Comparison of ENCODE assay signal across 17 cellular contexts in genomic region chr17:50207792-50208567, GRCh38. TPM values are rescaled to one million over a fixed set of nuclear protein-coding genes. Genes with fewer than 3 reads are reported as not detected.
DNase-seq lines count a peak whose midpoint lies in the region; ATAC-seq, FAIRE-seq and TF ChIP-seq lines count a peak whose summit lies in the region.
"Had no signal": no experiment of that assay in that cellular context is flagged by ENCODE, and none has a peak within 500 bp of the region (broad histone marks: within the 10 kb centered on the region; RNA-seq: fewer than 3 reads in every experiment).

No MANE protein-coding gene starts in this region.

- H3K4me2 ChIP-seq in H1 (ENCODE audit: insufficient read depth in 1 of 2, low read depth in 2 of 2, low read length in 2 of 2): peak overlapping the region; percentile 22 to 35; a peak in 2 of 4 replicates

- no peak for FAIRE-seq in H1 (lab: Jason Lieb, UNC)
- FAIRE-seq: A549 had no signal

- CTCF ChIA-PET in MCF 10A (lab: Yijun Ruan, JAX): interaction anchor here (0.7 to 2.9 kb wide), 3 partner anchors 8 to 99 kb away, joined by 3 to 15 read pairs (median 10); no protein-coding TSS in a partner anchor
- CTCF ChIA-PET in H1 (lab: Charles Lee; ENCODE audit: partially characterized antibody): interaction anchor here (0.7 to 24.4 kb wide), 7 partner anchors 3 to 73 kb away, joined by 3 to 1349 read pairs (median 145); partner anchors contain the start of genes COL1A1 and TMEM92

- peak overlapping the region; percentile 55 for H3K4ac ChIP-seq in H1 (replicated peaks; ENCODE audit: insufficient read length, low read depth, low read length)

- no peak for ATAC-seq in GM21423 (IDR thresholded peaks at IDR 0.05; ENCODE audit: unreplicated experiment)
- ATAC-seq: A549; CD8-positive, alpha-beta T cell had no signal

- peak overlapping the region; percentile 46 for H2BK15ac ChIP-seq in H1 (ENCODE audit: low read length)

- intact Hi-C loops in breast epithelium (cut with DNase I; ENCODE audit: low total_unique reads) (loop anchor here (5.0 kb wide), 1 partner anchor 74 kb away; no protein-coding TSS in a partner anchor), MCF 10A (cut with micrococcal nuclease) (no loop called here)

- TF ChIP-seq EP300 in H1 (IDR thresholded peaks at IDR 0.05; ENCODE audit: borderline replicate concordance in 1 of 2, low read depth in 2 of 2, low read length in 2 of 2) (no peak), tibial nerve (IDR thresholded peaks at IDR 0.05) (no peak)

- H2AK5ac ChIP-seq in H1 (ENCODE audit: low read depth, low read length): peak overlapping the region; percentile 95; the same call in 1 of the 2 replicates

- peak overlapping the region; percentile 1 for H3K14ac ChIP-seq in H1 (ENCODE audit: insufficient read length)

- POLR2A ChIA-PET in MCF 10A (lab: Yijun Ruan, JAX) (no interaction called here), H1 (lab: Charles Lee; ENCODE audit: partially characterized antibody) (interaction anchor here (0.6 to 1.5 kb wide), 4 partner anchors 12 to 123 kb away, joined by 3 to 4 read pairs (median 3); no protein-coding TSS in a partner anchor)

- H2BK120ac ChIP-seq in H1 (replicated peaks; ENCODE audit: low read depth, low read length): peak overlapping the region; percentile 76

- TF ChIP-seq CTCF in breast epithelium (IDR thresholded peaks at IDR 0.05) (no peak), MCF 10A (IDR thresholded peaks at IDR 0.05; ENCODE audit: unreplicated experiment) (no peak), H1 (IDR thresholded peaks at IDR 0.05; ENCODE audit: control extremely low read depth in 1 of 3, insufficient read depth in 1 of 3, low read depth in 1 of 3, low read length in 3 of 3) (no peak), nephron progenitor cell (IDR thresholded peaks at IDR 0.05) (no peak), tibial nerve (IDR thresholded peaks at IDR 0.05) (no peak)

- H3K27me3 ChIP-seq in breast epithelium (peaks cover 0 to 2% of the 10 kb centered on the region in 2 donors), H1 (replicated peaks in 1 of 4; ENCODE audit: control insufficient read depth in 3 of 4, extremely low read depth in 1 of 4, insufficient read depth in 3 of 4, low read length in 3 of 4) (peaks cover 0 to 11% (median 4%) of the 10 kb centered on the region in 4 experiments; a peak in 3 of 7 replicates), tibial nerve (no peaks in the 10 kb centered on the region)

- peak overlapping the region; percentile 58 for H4K5ac ChIP-seq in H1 (ENCODE audit: insufficient read length, low read depth, low read length)

- H3K79me1 ChIP-seq in H1 (ENCODE audit: low read depth, low read length): no peaks in the 10 kb centered on the region

- peaks cover 0 to 7% of the 10 kb centered on the region in 2 donors for H3K4me1 ChIP-seq in breast epithelium
- H3K4me1 ChIP-seq in H1 (replicated peaks in 1 of 4; ENCODE audit: control insufficient read depth in 3 of 4, insufficient read depth in 4 of 4, low read length in 3 of 4): peaks cover 18 to 42% (median 37%) of the 10 kb centered on the region in 4 experiments
- H3K4me1 ChIP-seq in tibial nerve: peaks cover 0 to 94% (median 41%) of the 10 kb centered on the region in 4 donors

- 46% methylated on average over 8 of the region's 8 CpGs; no CpG with 5 or more reads in 1 of the 2 experiments for WGBS in H1 (ENCODE audit: extremely low coverage in 1 of 2, insufficient coverage in 1 of 2, insufficient read length in 1 of 2, insufficient replicate concordance in 2 of 2, low coverage in 1 of 2, low lambda C conversion rate in 2 of 2, missing lambda C conversion rate in 1 of 2), 2 experiments
- WGBS in tibial nerve, 2 donors: 85 to 86% methylated on average over 8 of the region's 8 CpGs

- H2BK20ac ChIP-seq in H1 (ENCODE audit: low read length): peak overlapping the region; percentile 38

- no peak overlapping the region for H3K27ac Mint-ChIP-seq in MCF 10A (ENCODE audit: low read depth, unreplicated experiment)
- H3K27ac Mint-ChIP-seq in nephron progenitor cell: peak overlapping the region; percentile 94
- H3K27ac Mint-ChIP-seq: CD8-positive, alpha-beta T cell; T-helper 2 cell treated with Interferon-gamma antibody and Interleukin-4, amounts not matched to agents 5 μg/mL and 100 μg/mL, for 36 hours had no signal

- no peaks in the 10 kb centered on the region for H3K79me2 ChIP-seq in H1 (ENCODE audit: control insufficient read depth in 1 of 2, insufficient read depth in 2 of 2, low read length in 2 of 2)

- peak overlapping the region; percentile 96; the same call in 1 of the 2 replicates for H2BK5ac ChIP-seq in H1 (ENCODE audit: low read depth, low read length)

- no peaks in the 10 kb centered on the region for H3K9me3 ChIP-seq in breast epithelium
- no peaks in the 10 kb centered on the region for H3K9me3 ChIP-seq in H1 (ENCODE audit: insufficient read depth in 2 of 2, low read depth in 1 of 2, low read length in 1 of 2)
- no peaks in the 10 kb centered on the region for H3K9me3 ChIP-seq in tibial nerve
- H3K9me3 ChIP-seq: A549 had no signal

- peak overlapping the region; percentile 91 for H4K91ac ChIP-seq in H1 (replicated peaks; ENCODE audit: insufficient read length, low read length)

- peak overlapping the region; percentile 4; the same call in 1 of the 2 replicates for H4K8ac ChIP-seq in H1 (ENCODE audit: extremely low read depth, insufficient read depth, low read length)

- no peaks in the 10 kb centered on the region for H4K20me1 ChIP-seq in H1 (replicated peaks in 1 of 2; ENCODE audit: control insufficient read depth in 1 of 2, insufficient read depth in 2 of 2, low read length in 2 of 2)

- H3K9ac ChIP-seq in H1 (replicated peaks in 1 of 4; ENCODE audit: extremely low read depth in 1 of 4, low read depth in 3 of 4, low read length in 3 of 4): no peak overlapping the region

- H3K36me3 Mint-ChIP-seq in MCF 10A (ENCODE audit: insufficient read depth, unreplicated experiment) (no peaks in the 10 kb centered on the region), nephron progenitor cell (ENCODE audit: low read depth) (no peaks in the 10 kb centered on the region)
- H3K36me3 Mint-ChIP-seq: CD8-positive, alpha-beta T cell had no signal

- peak overlapping the region; percentile 11 for H3K18ac ChIP-seq in H1 (ENCODE audit: extremely low read depth, low read length)

- BruUV-seq in MCF 10A (replicated peaks; lab: Mats Ljungman, UMichigan): no TSS peak

- H3K36me3 ChIP-seq in breast epithelium (no peaks in the 10 kb centered on the region), H1 (ENCODE audit: control insufficient read depth in 2 of 4, insufficient read depth in 4 of 4, low read length in 3 of 4) (no peaks in the 10 kb centered on the region), tibial nerve (no peaks in the 10 kb centered on the region)

- H3K23ac ChIP-seq in H1 (ENCODE audit: insufficient read length): no peak overlapping the region

- DNase-seq in breast epithelium (ENCODE audit: low spot score in 2 of 2): no peak
- DNase-seq in MCF 10A (ENCODE audit: unreplicated experiment): no peak
- DNase-seq in H1 (ENCODE audit: low read depth in 1 of 2, low spot score in 2 of 2): peak in 1 of 2 experiments; percentile 58
- no peak for DNase-seq in nephron progenitor cell
- peak in 1 of 2 donors; percentile 4 for DNase-seq in tibial nerve (ENCODE audit: low spot score in 2 of 2)
- DNase-seq in HUDEP-2 (lab: John Stamatoyannopoulos, UW; ENCODE audit: unreplicated experiment in 76 of 76): no peak
- no peak for DNase-seq in NCI-H524 treated with DMSO at 0.1 percent for 48 hours (lab: John Stamatoyannopoulos, UW)
- DNase-seq: activated CD4-positive, alpha-beta T cell treated with anti-CD3 and anti-CD28 coated beads, Interleukin-2, amount 50 U/mL, for 48 hours; dorsolateral prefrontal cortex; EL; midbrain; MV-4-11; stimulated activated CD4-positive, alpha-beta T cell treated with anti-CD3 and anti-CD28 coated beads, Interleukin-1b, Interleukin-23, amount 100 ng/mL, for 48 hours had no signal

- H3K56ac ChIP-seq in H1 (replicated peaks; ENCODE audit: insufficient read length, low read depth, low read length): no peak overlapping the region

- TF ChIP-seq POLR2A in breast epithelium (IDR thresholded peaks at IDR 0.05): no peak
- TF ChIP-seq POLR2A in H1 (IDR thresholded peaks at IDR 0.05; ENCODE audit: control extremely low read depth in 1 of 2, low read depth in 2 of 2, low read length in 2 of 2): no peak
- TF ChIP-seq POLR2A in tibial nerve (IDR thresholded peaks at IDR 0.05): no peak

- H3K9me3 Mint-ChIP-seq in MCF 10A (ENCODE audit: unreplicated experiment): no peaks in the 10 kb centered on the region
- H3K9me3 Mint-ChIP-seq in nephron progenitor cell: no peaks in the 10 kb centered on the region
- H3K9me3 Mint-ChIP-seq: CD8-positive, alpha-beta T cell; T-helper 2 cell treated with Interferon-gamma antibody and Interleukin-4, amounts not matched to agents 5 μg/mL and 100 μg/mL, for 36 hours had no signal

- peak overlapping the region; percentile 54 to 97 for H3K27ac ChIP-seq in breast epithelium
- no peak overlapping the region for H3K27ac ChIP-seq in H1 (ENCODE audit: low read depth, low read length)
- peak overlapping the region in 3 of 4 donors; percentile 35 to 87 (median 84) for H3K27ac ChIP-seq in tibial nerve
- H3K27ac ChIP-seq: dorsolateral prefrontal cortex had no signal

- H3K23me2 ChIP-seq in H1 (ENCODE audit: low read depth, low read length): no peaks in the 10 kb centered on the region; the same call in 1 of the 2 replicates

- no peak overlapping the region for H2AFZ ChIP-seq in H1 (ENCODE audit: low read length)

- no peak overlapping the region for H3K4me3 ChIP-seq in breast epithelium
- H3K4me3 ChIP-seq in H1 (ENCODE audit: extremely low read depth in 1 of 4, insufficient read depth in 2 of 4, low read depth in 3 of 4, low read length in 4 of 4): 0 out of 8 replicates have a peak overlapping the region, but pooled peaks of 1 of the 4 experiments have one; percentile 7
- H3K4me3 ChIP-seq in tibial nerve: no peak overlapping the region
- H3K4me3 ChIP-seq: A549, dorsolateral prefrontal cortex had no signal

- H3K4me3 Mint-ChIP-seq in MCF 10A (ENCODE audit: unreplicated experiment) (no peak overlapping the region), nephron progenitor cell (no peak overlapping the region)
- H3K4me3 Mint-ChIP-seq: CD8-positive, alpha-beta T cell; T-helper 2 cell treated with Interferon-gamma antibody and Interleukin-4, amounts not matched to agents 5 μg/mL and 100 μg/mL, for 36 hours had no signal

- H2BK12ac ChIP-seq in H1 (ENCODE audit: low read depth, low read length): peak overlapping the region; percentile 86; the same call in 1 of the 2 replicates

- H3K27me3 Mint-ChIP-seq in MCF 10A (ENCODE audit: insufficient read depth, unreplicated experiment) (peaks cover 16% of the 10 kb centered on the region), nephron progenitor cell (ENCODE audit: low read depth, poor library complexity) (peaks cover 7% of the 10 kb centered on the region)

- no peak for TF ChIP-seq RAD21 in H1 (IDR thresholded peaks at IDR 0.05 in 1 of 2, conservative IDR thresholded peaks at IDR 0.05 in 1 of 2; ENCODE audit: low read depth in 2 of 2, low read length in 2 of 2)

- H3K4me1 Mint-ChIP-seq in MCF 10A (ENCODE audit: insufficient read depth, unreplicated experiment) (peaks cover 20% of the 10 kb centered on the region), nephron progenitor cell (peaks cover 97% of the 10 kb centered on the region)

RNA-seq across cellular contexts. Expression of gene COL1A1, which starts 6.5 kb away (rescaled TPM):
- total RNA-seq in breast epithelium (10 to 100 TPM; 23.4 to 67.2 (median 44.5) TPM), MCF 10A (2022) (3.4 and 4.5 TPM in 2 replicates), tibial nerve (100 to 1,000 TPM in 1 of 4 donors, 10 to 100 TPM in 3; 31.5 to 185 (median 73.0) TPM)
- total RNA-seq in H1 (2021; fragmentation: NEBNext Ultra II Directional; extraction: Animal tissue kit (Norgen Biotek cat#: 25700)): 80.4 and 88.1 TPM in 2 replicates
- 14.1 and 27.3 TPM in 2 replicates for polyA plus RNA-seq in H1 (2011; rRNA removed)
- 9.3 TPM for polyA plus RNA-seq in H1 (2011; cell fraction: cytosol; rRNA removed)
- polyA plus RNA-seq in H1 (2011; cell fraction: nucleus; rRNA removed): 112 TPM
- 59.0 to 109 TPM (median 93.2 TPM) in 4 replicates for polyA plus RNA-seq in H1 (2012, experiment 1 of 2)
- polyA plus RNA-seq in H1 (2012, experiment 2 of 2): 56.3 TPM
- 109 TPM for polyA plus RNA-seq in H1 (2013, experiment 1 of 2)
- 85.3 TPM for polyA plus RNA-seq in H1 (2013, experiment 2 of 2)
- 50.2 and 51.4 TPM in 2 replicates for polyA minus RNA-seq in H1 (2011; rRNA and poly(A)+ RNA removed)
- polyA minus RNA-seq in H1 (2011; cell fraction: cytosol; rRNA and poly(A)+ RNA removed): 33.6 TPM
- polyA minus RNA-seq in H1 (2011; cell fraction: nucleus; rRNA and poly(A)+ RNA removed): 122 TPM

RNA-seq across cellular contexts. Expression of gene SGCA, which starts 42.2 kb away (rescaled TPM):
- total RNA-seq in breast epithelium (1 to 10 TPM in 1 of 3 donors, under 1 TPM in 2; 0.33 to 2.6 (median 0.73) TPM), MCF 10A (2022) (not detected in 2 replicates), tibial nerve (1 to 10 TPM; 1.8 to 7.8 (median 4.9) TPM)
- total RNA-seq in H1 (2021; fragmentation: NEBNext Ultra II Directional; extraction: Animal tissue kit (Norgen Biotek cat#: 25700)): not detected in 2 replicates
- polyA plus RNA-seq in H1 (2011; rRNA removed): 0.12 and 0.36 TPM in 2 replicates
- 0.18 TPM for polyA plus RNA-seq in H1 (2011; cell fraction: cytosol; rRNA removed)
- 0.27 TPM for polyA plus RNA-seq in H1 (2011; cell fraction: nucleus; rRNA removed)
- 0.31 to 0.65 TPM in 2 of 4 replicates, not detected in the others for polyA plus RNA-seq in H1 (2012, experiment 1 of 2)
- polyA plus RNA-seq in H1 (2012, experiment 2 of 2): 0.43 TPM
- 0.36 TPM for polyA plus RNA-seq in H1 (2013, experiment 1 of 2)
- polyA plus RNA-seq in H1 (2013, experiment 2 of 2): 0.33 TPM
- not detected in 2 replicates for polyA minus RNA-seq in H1 (2011; rRNA and poly(A)+ RNA removed)
- not detected for polyA minus RNA-seq in H1 (2011; cell fraction: cytosol; rRNA and poly(A)+ RNA removed)
- polyA minus RNA-seq in H1 (2011; cell fraction: nucleus; rRNA and poly(A)+ RNA removed): not detected

RNA-seq across cellular contexts. Expression of gene PPP1R9B, which starts 57.5 kb away (rescaled TPM):
- total RNA-seq in breast epithelium (10 to 100 TPM; 21.8 to 24.9 (median 22.7) TPM), MCF 10A (2022) (33.4 and 34.8 TPM in 2 replicates), tibial nerve (10 to 100 TPM; 28.4 to 54.9 (median 36.9) TPM)
- total RNA-seq in H1 (2021; fragmentation: NEBNext Ultra II Directional; extraction: Animal tissue kit (Norgen Biotek cat#: 25700)): 13.1 and 14.1 TPM in 2 replicates
- polyA plus RNA-seq in H1 (2011; rRNA removed): 5.2 and 6.1 TPM in 2 replicates
- 6.2 TPM for polyA plus RNA-seq in H1 (2011; cell fraction: cytosol; rRNA removed)
- polyA plus RNA-seq in H1 (2011; cell fraction: nucleus; rRNA removed): 11.6 TPM
- 13.3 to 16.7 TPM (median 15.0 TPM) in 4 replicates for polyA plus RNA-seq in H1 (2012, experiment 1 of 2)
- polyA plus RNA-seq in H1 (2012, experiment 2 of 2): 9.9 TPM
- 6.4 TPM for polyA plus RNA-seq in H1 (2013, experiment 1 of 2)
- 6.6 TPM for polyA plus RNA-seq in H1 (2013, experiment 2 of 2)
- polyA minus RNA-seq in H1 (2011; rRNA and poly(A)+ RNA removed): 3.9 and 6.5 TPM in 2 replicates
- polyA minus RNA-seq in H1 (2011; cell fraction: cytosol; rRNA and poly(A)+ RNA removed): 7.4 TPM
- 6.0 TPM for polyA minus RNA-seq in H1 (2011; cell fraction: nucleus; rRNA and poly(A)+ RNA removed)
